ENCODE assay signal across 16 cellular contexts in genomic region chr18:55582325-55582724, GRCh38. TPM values are rescaled to one million over a fixed set of nuclear protein-coding genes. Genes with fewer than 3 reads are reported as not detected.
A peak's percentile ranks its signal among the peaks of the same experiment; 100 is the strongest.
DNase-seq lines count a peak whose midpoint lies in the region; ATAC-seq, FAIRE-seq and TF ChIP-seq lines count a peak whose summit lies in the region.
"Had no signal": no experiment of that assay in that cellular context is flagged by ENCODE, and none has a peak within 500 bp of the region (broad histone marks: within the 10 kb centered on the region; RNA-seq: fewer than 3 reads in every experiment).

No MANE protein-coding gene starts in this region.

- H3K27ac Mint-ChIP-seq in astrocyte (ENCODE audit: unreplicated experiment) = no peak overlapping the region
- H3K27ac Mint-ChIP-seq in activated CD4-positive, alpha-beta T cell treated with anti-CD3 and anti-CD28 coated beads, Interleukin-2, amount 10 ng/mL, durations not matched to agents 7 days and 5 days = no peak overlapping the region
- H3K27ac Mint-ChIP-seq: immature natural killer cell had no signal

- TF ChIP-seq CTCF in astrocyte (IDR thresholded peaks at IDR 0.05; ENCODE audit: insufficient read depth, low read depth, low read length) (no peak), prostate gland (IDR thresholded peaks at IDR 0.05) (no peak)

- POLR2A ChIA-PET in activated CD4-positive, alpha-beta T cell treated with anti-CD3 and anti-CD28 coated beads, Interleukin-2, amount 10 ng/mL, durations not matched to agents 7 days and 5 days (lab: Charles Lee) = no interaction called here

- no peaks in the 10 kb centered on the region for H3K9me3 ChIP-seq in astrocyte (ENCODE audit: insufficient read depth, low read depth, low read length)
- no peaks in the 10 kb centered on the region for H3K9me3 ChIP-seq in prostate gland
- H3K9me3 ChIP-seq: adrenal gland had no signal

- H3K9me3 Mint-ChIP-seq in astrocyte (ENCODE audit: unreplicated experiment) = no peaks in the 10 kb centered on the region
- no peaks in the 10 kb centered on the region for H3K9me3 Mint-ChIP-seq in activated CD4-positive, alpha-beta T cell treated with anti-CD3 and anti-CD28 coated beads, Interleukin-2, amount 10 ng/mL, durations not matched to agents 7 days and 5 days
- H3K9me3 Mint-ChIP-seq: immature natural killer cell had no signal

- intact Hi-C loops in prostate gland (cut with DNase I) = loop anchor here (10.0 kb wide), 1 partner anchor 348 kb away; no protein-coding TSS in a partner anchor

- H3K36me3 Mint-ChIP-seq in astrocyte (ENCODE audit: low read depth, unreplicated experiment) = no peaks in the 10 kb centered on the region
- H3K36me3 Mint-ChIP-seq in activated CD4-positive, alpha-beta T cell treated with anti-CD3 and anti-CD28 coated beads, Interleukin-2, amount 10 ng/mL, durations not matched to agents 7 days and 5 days (ENCODE audit: low read depth) = no peaks in the 10 kb centered on the region
- H3K36me3 Mint-ChIP-seq: immature natural killer cell had no signal

- peak overlapping the region; percentile 16 for H3K4me2 ChIP-seq in astrocyte (ENCODE audit: low read length)

- H3K27ac ChIP-seq in astrocyte (ENCODE audit: low read depth, low read length) (no peak overlapping the region), prostate gland (no peak overlapping the region)
- H3K27ac ChIP-seq: adrenal gland had no signal

- H3K4me3 Mint-ChIP-seq in astrocyte (ENCODE audit: unreplicated experiment) = no peak overlapping the region
- no peak overlapping the region for H3K4me3 Mint-ChIP-seq in activated CD4-positive, alpha-beta T cell treated with anti-CD3 and anti-CD28 coated beads, Interleukin-2, amount 10 ng/mL, durations not matched to agents 7 days and 5 days
- H3K4me3 Mint-ChIP-seq: immature natural killer cell had no signal

- no peak overlapping the region for H2AFZ ChIP-seq in astrocyte (ENCODE audit: low read depth, low read length)

- H3K4me1 ChIP-seq in astrocyte (ENCODE audit: insufficient read depth, low read length) (no peaks in the 10 kb centered on the region), prostate gland (replicated peaks) (no peaks in the 10 kb centered on the region)

- no peak for TF ChIP-seq POLR2A in prostate gland (IDR thresholded peaks at IDR 0.05)

- H3K79me2 ChIP-seq in astrocyte (ENCODE audit: insufficient read depth, low read length) = peaks cover 93% of the 10 kb centered on the region

- H3K36me3 ChIP-seq in astrocyte (ENCODE audit: insufficient read depth, low read length) = peaks cover 4% of the 10 kb centered on the region
- no peaks in the 10 kb centered on the region for H3K36me3 ChIP-seq in prostate gland
- H3K36me3 ChIP-seq: adrenal gland had no signal

- peak; percentile 76 for FAIRE-seq in astrocyte (lab: Jason Lieb, UNC)
- FAIRE-seq: GM12892 had no signal

- DNase-seq in DMS53 (lab: John Stamatoyannopoulos, UW) (peak; percentile 35), M059J (ENCODE audit: low read depth) (peak; percentile 44), astrocyte (ENCODE audit: low read depth) (peak; percentile 47), left kidney (ENCODE audit: low read depth, low spot score) (peak; percentile 90), prostate gland (ENCODE audit: low spot score) (no peak)
- DNase-seq in activated CD4-positive, alpha-beta T cell treated with anti-CD3 and anti-CD28 coated beads, Interleukin-2, amount 10 ng/mL, durations not matched to agents 7 days and 5 days = no peak
- no peak for DNase-seq in stimulated activated CD4-positive, alpha-beta T cell treated with anti-CD3 and anti-CD28 coated beads, Interleukin-2, amount 100 ng/mL, for 48 hours
- DNase-seq: activated CD4-positive, CD25-positive, alpha-beta regulatory T cell treated with anti-CD3 and anti-CD28 coated beads, Interleukin-2, amount 50 U/mL, for 72 hours; activated T-cell treated with anti-CD3 and anti-CD28 coated beads for 4 hours; adrenal gland; DND-41; immature natural killer cell; NCI-H187 treated with DMSO at 0.1 percent for 48 hours; stimulated activated naive CD8-positive, alpha-beta T cell treated with anti-CD3 and anti-CD28 coated beads, Interleukin-15, Interleukin-2, amounts not matched to agents 100 U/mL and 50 U/mL, for 24 hours had no signal

- peaks cover 32% of the 10 kb centered on the region for H3K4me1 Mint-ChIP-seq in astrocyte (ENCODE audit: low read depth, unreplicated experiment)
- peaks cover 17% of the 10 kb centered on the region for H3K4me1 Mint-ChIP-seq in activated CD4-positive, alpha-beta T cell treated with anti-CD3 and anti-CD28 coated beads, Interleukin-2, amount 10 ng/mL, durations not matched to agents 7 days and 5 days

- peaks cover 12% of the 10 kb centered on the region for H4K20me1 ChIP-seq in astrocyte (ENCODE audit: insufficient read depth, low read length)

- no peak overlapping the region for H3K4me3 ChIP-seq in astrocyte (ENCODE audit: insufficient read depth, low read depth, low read length)
- H3K4me3 ChIP-seq in prostate gland = no peak overlapping the region
- H3K4me3 ChIP-seq: adrenal gland had no signal

- ATAC-seq in GM21526 (IDR thresholded peaks at IDR 0.05; ENCODE audit: low FRiP score, unreplicated experiment) = no peak
- ATAC-seq: stimulated activated naive CD8-positive, alpha-beta T cell treated with anti-CD3 and anti-CD28 coated beads, Interleukin-15, Interleukin-2, amounts not matched to agents 100 U/mL and 50 U/mL, for 24 hours had no signal

- H3K27me3 Mint-ChIP-seq in astrocyte (ENCODE audit: low read depth, unreplicated experiment) = no peaks in the 10 kb centered on the region
- H3K27me3 Mint-ChIP-seq in activated CD4-positive, alpha-beta T cell treated with anti-CD3 and anti-CD28 coated beads, Interleukin-2, amount 10 ng/mL, durations not matched to agents 7 days and 5 days = peaks cover 32% of the 10 kb centered on the region

- H3K27me3 ChIP-seq in astrocyte (ENCODE audit: insufficient read depth, low read length) = no peaks in the 10 kb centered on the region
- H3K27me3 ChIP-seq in prostate gland (replicated peaks; ENCODE audit: insufficient read depth) = no peaks in the 10 kb centered on the region
- H3K27me3 ChIP-seq: adrenal gland had no signal

- 39% methylated on average over 1 of the region's 1 CpG for WGBS in prostate gland

- no peak overlapping the region for H3K9ac ChIP-seq in astrocyte (ENCODE audit: low read length)

- CTCF ChIA-PET in activated CD4-positive, alpha-beta T cell treated with anti-CD3 and anti-CD28 coated beads, Interleukin-2, amount 10 ng/mL, durations not matched to agents 7 days and 5 days (lab: Charles Lee) = no interaction called here

RNA-seq across cellular contexts. Expression of gene TCF4, which starts 5.7 kb away (rescaled TPM):
- total RNA-seq in M059J (2014; rRNA removed; shearing (Covaris generic)) = 57.2 and 70.7 TPM in 2 replicates
- 105 and 115 TPM in 2 replicates for total RNA-seq in astrocyte
- 10 to 100 TPM; 29.8 to 87.2 TPM for total RNA-seq in prostate gland
- 1 to 10 TPM; 1.7 to 2.4 TPM for total RNA-seq in activated CD4-positive, alpha-beta T cell treated with anti-CD3 and anti-CD28 coated beads, Interleukin-2, amount 10 ng/mL, durations not matched to agents 7 days and 5 days

Comparison
In these comparisons a context has a peak if more than half of its experiments do, and no peak if none do; other contexts are left out.
1. DNase-seq: peak in DMS53 (single experiment), M059J (single experiment), astrocyte (single experiment) and left kidney (single experiment); none in prostate gland (single experiment), activated CD4-positive, alpha-beta T cell treated with anti-CD3 and anti-CD28 coated beads, Interleukin-2, amount 10 ng/mL, durations not matched to agents 7 days and 5 days (single experiment) and stimulated activated CD4-positive, alpha-beta T cell treated with anti-CD3 and anti-CD28 coated beads, Interleukin-2, amount 100 ng/mL, for 48 hours (0 of 2).
2. RNA of gene TCF4, which starts 5.7 kb away (total RNA-seq): 105 to 115 TPM in astrocyte, 29.8 to 87.2 TPM in prostate gland and 57.2 to 70.7 TPM in M059J; 1.7 to 2.4 TPM in activated CD4-positive, alpha-beta T cell treated with anti-CD3 and anti-CD28 coated beads, Interleukin-2, amount 10 ng/mL, durations not matched to agents 7 days and 5 days; every median in the first group is over 4 times any median in the second.